In the genomic region with DNA sequence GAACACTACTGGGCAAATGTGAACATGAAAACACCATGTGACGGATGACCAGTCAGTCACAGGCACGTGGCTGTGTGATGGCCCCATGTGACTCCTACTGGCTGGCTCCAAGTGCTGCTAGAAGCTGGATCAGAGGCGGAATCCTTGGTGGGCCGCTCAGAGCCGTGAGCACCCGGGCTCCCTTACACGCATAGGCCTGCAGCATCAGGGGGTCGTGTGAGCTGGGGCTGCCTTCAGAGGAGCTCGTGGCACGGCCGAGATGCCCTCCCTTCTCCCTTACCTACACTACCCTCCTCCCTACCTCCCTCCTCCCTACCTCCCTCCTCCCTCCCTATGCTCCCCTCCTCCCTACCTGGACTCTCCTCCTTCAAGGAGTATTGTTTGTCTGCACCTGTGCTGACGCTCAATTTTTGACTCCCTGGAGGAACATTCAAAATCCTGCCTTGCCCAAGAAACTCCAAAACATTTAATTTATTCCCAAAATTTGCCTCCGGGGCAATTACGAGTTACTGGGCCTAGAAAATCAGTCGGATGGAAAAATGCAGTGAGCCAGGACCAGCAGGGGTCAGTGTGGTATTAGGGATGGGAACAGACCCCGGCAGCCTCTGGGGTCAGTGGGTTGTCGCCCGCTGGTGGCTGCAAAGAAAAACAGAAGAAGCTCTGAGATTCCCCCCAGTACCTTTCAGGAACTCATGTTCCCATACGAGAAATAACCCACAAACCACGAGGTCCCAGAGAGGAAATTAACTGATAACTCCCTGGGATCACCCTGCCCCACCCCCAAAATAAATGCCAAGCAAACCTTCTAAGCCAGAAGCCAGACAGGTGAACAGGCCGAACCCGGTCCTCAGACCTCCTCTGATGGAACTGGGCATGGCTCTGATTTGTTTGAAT, we compare ENCODE assay signal across 1 cellular context.
TF ChIP-seq lines count a peak whose summit lies in the region.

No MANE protein-coding gene starts in this region.

TF ChIP-seq in HEK293, 187 proteins besides CTCF, POLR2A, EP300 and RAD21 (continued from another document):
- TF ChIP-seq ZNF501 (tag by site-specific recombination; IDR thresholded peaks at IDR 0.05): no peak
- TF ChIP-seq, protein P1, sequence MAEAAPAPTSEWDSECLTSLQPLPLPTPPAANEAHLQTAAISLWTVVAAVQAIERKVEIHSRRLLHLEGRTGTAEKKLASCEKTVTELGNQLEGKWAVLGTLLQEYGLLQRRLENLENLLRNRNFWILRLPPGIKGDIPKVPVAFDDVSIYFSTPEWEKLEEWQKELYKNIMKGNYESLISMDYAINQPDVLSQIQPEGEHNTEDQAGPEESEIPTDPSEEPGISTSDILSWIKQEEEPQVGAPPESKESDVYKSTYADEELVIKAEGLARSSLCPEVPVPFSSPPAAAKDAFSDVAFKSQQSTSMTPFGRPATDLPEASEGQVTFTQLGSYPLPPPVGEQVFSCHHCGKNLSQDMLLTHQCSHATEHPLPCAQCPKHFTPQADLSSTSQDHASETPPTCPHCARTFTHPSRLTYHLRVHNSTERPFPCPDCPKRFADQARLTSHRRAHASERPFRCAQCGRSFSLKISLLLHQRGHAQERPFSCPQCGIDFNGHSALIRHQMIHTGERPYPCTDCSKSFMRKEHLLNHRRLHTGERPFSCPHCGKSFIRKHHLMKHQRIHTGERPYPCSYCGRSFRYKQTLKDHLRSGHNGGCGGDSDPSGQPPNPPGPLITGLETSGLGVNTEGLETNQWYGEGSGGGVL (tag by site-specific recombination; IDR thresholded peaks at IDR 0.05): 0 out of 2 replicates have a peak, but pooled peaks have one; percentile 25
- no peak for TF ChIP-seq ZFHX2 (tag by site-specific recombination; conservative IDR thresholded peaks at IDR 0.05)
- peak; percentile 18; the same call in 1 of the 2 replicates for TF ChIP-seq ZBTB8A (tag by site-specific recombination; IDR thresholded peaks at IDR 0.05)
